Comparison of ENCODE assay signal across 14 cellular contexts in genomic region chr16:57203451-57203850, GRCh38.
"Had no signal": no experiment of that assay in that cellular context is flagged by ENCODE, and none has a peak within 500 bp of the region (broad histone marks: within the 10 kb centered on the region; RNA-seq: fewer than 3 reads in every experiment).

No MANE protein-coding gene starts in this region.

- H3K4me1 ChIP-seq: SJSA1 had no signal

- H3K27ac ChIP-seq: esophagus muscularis mucosa, heart right ventricle, left ventricle myocardium inferior, SJSA1 had no signal

- H3K4me3 ChIP-seq: dorsolateral prefrontal cortex, esophagus muscularis mucosa, heart right ventricle, left ventricle myocardium inferior, SJSA1 had no signal

- H3K27me3 ChIP-seq: dorsolateral prefrontal cortex, esophagus muscularis mucosa, heart right ventricle, SJSA1 had no signal

- DNase-seq: activated CD8-positive, alpha-beta T cell treated with anti-CD3 and anti-CD28 coated beads, Interleukin-2, amount 10 ng/mL, durations not matched to agents 7 days and 5 days; activated naive CD4-positive, alpha-beta T cell treated with anti-CD3 and anti-CD28 coated beads, Interleukin-2, amount 50 U/mL, for 16 hours; amygdala; dorsolateral prefrontal cortex; foreskin melanocyte; heart right ventricle; islet precursor cell; left ventricle myocardium inferior; T1000; trophoblast cell had no signal

- H3K9me3 Mint-ChIP-seq: activated T-helper 1 cell treated with anti-CD3 and anti-CD28 coated beads, Interleukin-12 subunit alpha, Interleukin-12 subunit beta, Interleukin-2, Interleukin-4 antibody, amounts not matched to agents 30 ng/mL and 10 ng/mL and 1 ng/mL, durations not matched to agents 14 hours and 24 hours and 36 hours; memory B cell had no signal

- H3K27me3 Mint-ChIP-seq: memory B cell had no signal

- H3K9me3 ChIP-seq: esophagus muscularis mucosa, heart right ventricle, left ventricle myocardium inferior, SJSA1 had no signal

- H3K4me3 Mint-ChIP-seq: activated CD8-positive, alpha-beta T cell treated with anti-CD3 and anti-CD28 coated beads, Interleukin-2, amount 10 ng/mL, durations not matched to agents 7 days and 5 days; activated T-helper 1 cell treated with anti-CD3 and anti-CD28 coated beads, Interleukin-12 subunit alpha, Interleukin-12 subunit beta, Interleukin-2, Interleukin-4 antibody, amounts not matched to agents 30 ng/mL and 10 ng/mL and 1 ng/mL, durations not matched to agents 14 hours and 24 hours and 36 hours; memory B cell had no signal

- H3K27ac Mint-ChIP-seq: activated CD8-positive, alpha-beta T cell treated with anti-CD3 and anti-CD28 coated beads, Interleukin-2, amount 10 ng/mL, durations not matched to agents 7 days and 5 days; activated T-helper 1 cell treated with anti-CD3 and anti-CD28 coated beads, Interleukin-12 subunit alpha, Interleukin-12 subunit beta, Interleukin-2, Interleukin-4 antibody, amounts not matched to agents 30 ng/mL and 10 ng/mL and 1 ng/mL, durations not matched to agents 14 hours and 24 hours and 36 hours; memory B cell had no signal
